Comparison of ENCODE assay signal across 8 cellular contexts in the genomic region with DNA sequence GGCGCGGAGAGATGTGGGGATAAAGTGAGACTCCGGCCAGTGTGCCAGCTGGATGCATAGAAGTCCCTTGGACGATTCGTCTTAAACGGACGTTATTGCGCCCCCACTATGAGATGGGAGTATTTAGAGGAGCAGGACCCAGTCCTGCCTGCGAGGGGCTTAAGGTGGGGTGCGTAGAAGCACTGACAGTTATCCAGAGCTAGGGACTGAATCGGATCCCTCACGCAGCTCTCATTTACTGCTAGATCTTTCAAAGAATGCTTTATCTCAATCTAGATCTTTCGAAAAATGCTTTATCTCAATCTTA. TPM values are rescaled to one million over a fixed set of nuclear protein-coding genes. Genes with fewer than 3 reads are reported as not detected.
A peak's percentile ranks its signal among the peaks of the same experiment; 100 is the strongest.
DNase-seq lines count a peak whose midpoint lies in the region; ATAC-seq, FAIRE-seq and TF ChIP-seq lines count a peak whose summit lies in the region.

No MANE protein-coding gene starts in this region.

- peak overlapping the region; percentile 65 to 87 for H3K4me3 Mint-ChIP-seq in CD14-positive monocyte
- peak overlapping the region; percentile 88 to 96 (median 95) for H3K4me3 Mint-ChIP-seq in T-cell
- peak overlapping the region; percentile 89 for H3K4me3 Mint-ChIP-seq in glutamatergic neuron (ENCODE audit: unreplicated experiment)

- DNase-seq in CD14-positive monocyte (ENCODE audit: low spot score): no peak
- no peak for DNase-seq in T-cell
- DNase-seq in glutamatergic neuron: no peak
- DNase-seq in small intestine: no peak
- DNase-seq in AML-193 (lab: John Stamatoyannopoulos, UW): no peak
- DNase-seq in D341Med (ENCODE audit: low spot score): no peak
- DNase-seq in NCI-H526 (lab: John Stamatoyannopoulos, UW): no peak

- H3K4me3 ChIP-seq in small intestine (ENCODE audit: low read depth in 1 of 2, low read length in 2 of 2): peak overlapping the region; percentile 63 to 66

- H3K9me3 Mint-ChIP-seq in CD14-positive monocyte (peaks cover 0 to 10% (median 2%) of the 10 kb centered on the region in 7 donors), T-cell (no peaks in the 10 kb centered on the region), glutamatergic neuron (ENCODE audit: unreplicated experiment) (peaks cover 1% of the 10 kb centered on the region)

- H3K27ac Mint-ChIP-seq in CD14-positive monocyte (no peak overlapping the region), T-cell (peak overlapping the region; percentile 88 to 93), glutamatergic neuron (ENCODE audit: unreplicated experiment) (no peak overlapping the region)

- no peaks in the 10 kb centered on the region for H3K9me3 ChIP-seq in small intestine (ENCODE audit: control insufficient read depth, low read depth)

- CTCF ChIA-PET in T-cell (lab: Charles Lee): interaction anchor here in 1 of 2 donors (0.9 to 2.9 kb wide), 3 partner anchors 9 to 33 kb away, joined by 3 to 7 read pairs (median 3); no protein-coding TSS in a partner anchor

- H3K27ac ChIP-seq in small intestine (ENCODE audit: low read depth in 1 of 2, low read length in 1 of 2): peak overlapping the region; percentile 71 to 79

- H3K27me3 ChIP-seq in small intestine (ENCODE audit: control insufficient read depth in 2 of 2, insufficient read depth in 2 of 2, low read length in 2 of 2): peaks cover 0 to 3% of the 10 kb centered on the region in 2 donors

- no peak for FAIRE-seq in small intestine (lab: Jason Lieb, UNC)

- H3K27me3 Mint-ChIP-seq in CD14-positive monocyte (ENCODE audit: low read depth in 3 of 3) (peaks cover 54 to 80% (median 67%) of the 10 kb centered on the region in 3 donors), T-cell (peaks cover 31 to 58% of the 10 kb centered on the region in 2 donors), glutamatergic neuron (ENCODE audit: unreplicated experiment) (peaks cover 14% of the 10 kb centered on the region)

- POLR2A ChIA-PET in T-cell (lab: Charles Lee): no interaction called here

- H3K36me3 ChIP-seq in small intestine (ENCODE audit: control insufficient read depth in 2 of 2, insufficient read depth in 2 of 2, low read length in 2 of 2): no peaks in the 10 kb centered on the region

- H3K36me3 Mint-ChIP-seq in CD14-positive monocyte (peaks cover 0 to 2% of the 10 kb centered on the region in 2 donors), T-cell (no peaks in the 10 kb centered on the region), glutamatergic neuron (ENCODE audit: unreplicated experiment) (no peaks in the 10 kb centered on the region)

- no peak for TF ChIP-seq CTCF in CD14-positive monocyte (IDR thresholded peaks at IDR 0.05)
- TF ChIP-seq CTCF in glutamatergic neuron (IDR thresholded peaks at IDR 0.05; ENCODE audit: partially characterized antibody, unreplicated experiment): no peak

- intact Hi-C loops in CD14-positive monocyte (cut with micrococcal nuclease): no loop called here

- H3K4me1 ChIP-seq in small intestine (ENCODE audit: control insufficient read depth in 2 of 2, insufficient read depth in 1 of 2, low read depth in 1 of 2, low read length in 1 of 2): peaks cover 4 to 14% of the 10 kb centered on the region in 2 donors

- 3 to 6% (median 4%) methylated on average over 13 of the region's 13 CpGs for WGBS in small intestine, 3 donors

- ATAC-seq in GM21723 (IDR thresholded peaks at IDR 0.05; ENCODE audit: unreplicated experiment) (peak; percentile 14), T-cell (replicated peaks in 1 of 4) (peak in 3 of 4 experiments; percentile 25 to 37 (median 32))

- H3K4me1 Mint-ChIP-seq in CD14-positive monocyte (peaks cover 13% of the 10 kb centered on the region), T-cell (peaks cover 53 to 65% (median 55%) of the 10 kb centered on the region in 3 donors), glutamatergic neuron (ENCODE audit: low read depth, unreplicated experiment) (peaks cover 6% of the 10 kb centered on the region)

RNA-seq across cellular contexts. Expression of a gene that starts 0.6 kb away (rescaled TPM):
- polyA plus RNA-seq in CD14-positive monocyte (under 1 TPM; 0.14 to 0.18 TPM), small intestine (10 to 100 TPM in 2 of 3 donors, 1 to 10 TPM in 1; 5.8 to 24.9 (median 11.8) TPM)
- total RNA-seq in T-cell (10 to 100 TPM in 3 of 5 donors, 1 to 10 TPM in 2; 8.0 to 18.6 (median 11.0) TPM), glutamatergic neuron (ENCODE audit: unreplicated experiment) (0.29 TPM)

Comparison
In these comparisons a context has a peak if more than half of its experiments do, and no peak if none do; other contexts are left out.
1. H3K27ac Mint-ChIP-seq: peak in T-cell (2 of 2); none in CD14-positive monocyte (0 of 7) and glutamatergic neuron (single experiment).
2. Peak in every context shown above with its lines, with median percentiles within 50 percentile points of each other: H3K4me3 Mint-ChIP-seq.